In the genomic region with DNA sequence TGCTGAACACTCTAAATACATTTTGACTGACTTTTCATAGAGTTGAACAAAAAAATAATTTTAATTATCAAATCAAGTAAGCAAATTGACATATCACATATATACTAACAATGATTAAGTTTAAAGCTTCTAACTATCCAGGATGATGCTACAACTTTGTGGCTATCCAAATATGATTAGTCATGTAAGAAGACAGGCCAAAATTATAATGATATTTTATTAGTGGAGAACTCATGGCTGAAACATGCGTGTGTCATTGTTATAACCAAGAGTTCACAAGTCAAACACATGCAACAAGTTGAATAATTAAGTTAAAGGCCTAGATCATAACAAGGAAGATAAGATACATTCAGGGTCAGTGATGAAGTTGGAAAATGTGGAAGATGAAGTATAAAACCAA, we compare ENCODE assay signal across 33 cellular contexts.
"Had no signal": no experiment of that assay in that cellular context is flagged by ENCODE, and none has a peak within 500 bp of the region (broad histone marks: within the 10 kb centered on the region; RNA-seq: fewer than 3 reads in every experiment).

No MANE protein-coding gene starts in this region.

- H3K36me3 Mint-ChIP-seq: activated naive CD4-positive, alpha-beta T cell treated with anti-CD3 and anti-CD28 coated beads, Interleukin-2, amount 50 U/mL, for 24 hours; activated naive CD8-positive, alpha-beta T cell treated with anti-CD3 and anti-CD28 coated beads for 36 hours had no signal

- H3K9me3 Mint-ChIP-seq: activated CD8-positive, alpha-beta T cell treated with anti-CD3 and anti-CD28 coated beads for 36 hours; activated naive CD4-positive, alpha-beta T cell treated with anti-CD3 and anti-CD28 coated beads, Interleukin-2, amount 50 U/mL, for 24 hours; activated naive CD8-positive, alpha-beta T cell treated with anti-CD3 and anti-CD28 coated beads for 36 hours; T-helper 1 cell treated with Interleukin-12 subunit alpha and Interleukin-12 subunit beta and Interleukin-4 antibody, amounts not matched to agents 30 μg/mL and 1 μg/mL, for 36 hours had no signal

- H3K27me3 Mint-ChIP-seq: activated B cell treated with CpG ODN at 0.5 μM for 24 hours; activated CD8-positive, alpha-beta T cell treated with anti-CD3 and anti-CD28 coated beads for 36 hours; activated naive CD4-positive, alpha-beta T cell treated with anti-CD3 and anti-CD28 coated beads, Interleukin-2, amount 50 U/mL, for 24 hours; activated naive CD8-positive, alpha-beta T cell treated with anti-CD3 and anti-CD28 coated beads for 36 hours; activated naive CD8-positive, alpha-beta T cell treated with anti-CD3 and anti-CD28 coated beads, Interleukin-2, amount 50 U/mL, for 24 hours; activated T-helper 17 cell treated with anti-CD3 and anti-CD28 coated beads, Interleukin-2, amount 50 U/mL, for 72 hours; effector memory CD8-positive, alpha-beta T cell had no signal

- H3K36me3 ChIP-seq: adrenal gland, esophagus muscularis mucosa, gastroesophageal sphincter, heart right ventricle, WERI-Rb-1 had no signal

- FAIRE-seq: colon, TTC549 had no signal

- H3K4me3 ChIP-seq: adrenal gland, body of pancreas, esophagus muscularis mucosa, gastroesophageal sphincter, heart right ventricle had no signal

- H3K27me3 ChIP-seq: adrenal gland, body of pancreas, esophagus muscularis mucosa, gastroesophageal sphincter, heart right ventricle had no signal

- H3K9me3 ChIP-seq: adrenal gland, body of pancreas, esophagus muscularis mucosa, gastroesophageal sphincter had no signal

- DNase-seq: activated B cell treated with CpG ODN at 0.5 μM for 24 hours; activated CD4-positive, alpha-beta T cell treated with anti-CD3 and anti-CD28 coated beads for 48 hours; activated CD4-positive, alpha-beta T cell treated with anti-CD3 and anti-CD28 coated beads, Interleukin-2, amount 50 U/mL, for 1 hour; activated CD4-positive, alpha-beta T cell treated with anti-CD3 and anti-CD28 coated beads, Interleukin-2, amount 50 U/mL, for 48 hours; activated CD8-positive, alpha-beta memory T cell treated with anti-CD3 and anti-CD28 coated beads for 24 hours; activated CD8-positive, alpha-beta T cell treated with anti-CD3 and anti-CD28 coated beads for 36 hours; activated effector memory CD4-positive, alpha-beta T cell treated with Interleukin-2 at 50 U/mL for 16 hours; activated naive CD4-positive, alpha-beta T cell treated with anti-CD3 and anti-CD28 coated beads for 36 hours; activated naive CD8-positive, alpha-beta T cell treated with anti-CD3 and anti-CD28 coated beads for 36 hours; activated naive CD8-positive, alpha-beta T cell treated with anti-CD3 and anti-CD28 coated beads, Interleukin-2, amount 50 U/mL, for 24 hours; activated T-cell treated with anti-CD3 and anti-CD28 coated beads, Interleukin-2, amount 50 U/mL, for 4 hours; adrenal gland; amygdala; aorta; body of pancreas; caudate nucleus; cortex of kidney; dermis blood vessel endothelial cell; effector CD4-positive, alpha-beta T cell; effector memory CD8-positive, alpha-beta T cell; erythroblast; foreskin melanocyte; heart right ventricle; T-helper 9 cell; WERI-Rb-1 had no signal

- H3K27ac ChIP-seq: adrenal gland, body of pancreas, esophagus muscularis mucosa, gastroesophageal sphincter, heart right ventricle, WERI-Rb-1 had no signal

- H3K27ac Mint-ChIP-seq: activated B cell treated with CpG ODN at 0.5 μM for 24 hours; activated CD8-positive, alpha-beta T cell treated with anti-CD3 and anti-CD28 coated beads for 36 hours; activated naive CD4-positive, alpha-beta T cell treated with anti-CD3 and anti-CD28 coated beads for 36 hours; activated naive CD4-positive, alpha-beta T cell treated with anti-CD3 and anti-CD28 coated beads, Interleukin-2, amount 50 U/mL, for 24 hours; activated naive CD8-positive, alpha-beta T cell treated with anti-CD3 and anti-CD28 coated beads for 36 hours; activated naive CD8-positive, alpha-beta T cell treated with anti-CD3 and anti-CD28 coated beads, Interleukin-2, amount 50 U/mL, for 24 hours; activated T-helper 17 cell treated with anti-CD3 and anti-CD28 coated beads, Interleukin-2, amount 50 U/mL, for 72 hours; effector memory CD8-positive, alpha-beta T cell; T-helper 1 cell treated with Interleukin-12 subunit alpha and Interleukin-12 subunit beta and Interleukin-4 antibody, amounts not matched to agents 30 μg/mL and 1 μg/mL, for 36 hours had no signal

- H3K4me1 ChIP-seq: adrenal gland, body of pancreas, heart right ventricle had no signal

- H3K4me3 Mint-ChIP-seq: activated B cell treated with CpG ODN at 0.5 μM for 24 hours; activated CD8-positive, alpha-beta T cell treated with anti-CD3 and anti-CD28 coated beads for 36 hours; activated naive CD4-positive, alpha-beta T cell treated with anti-CD3 and anti-CD28 coated beads for 36 hours; activated naive CD4-positive, alpha-beta T cell treated with anti-CD3 and anti-CD28 coated beads, Interleukin-2, amount 50 U/mL, for 24 hours; activated naive CD8-positive, alpha-beta T cell treated with anti-CD3 and anti-CD28 coated beads for 36 hours; activated naive CD8-positive, alpha-beta T cell treated with anti-CD3 and anti-CD28 coated beads, Interleukin-2, amount 50 U/mL, for 24 hours; activated T-cell treated with anti-CD3 and anti-CD28 coated beads, Interleukin-2, amount 50 U/mL, for 4 hours; activated T-helper 17 cell treated with anti-CD3 and anti-CD28 coated beads, Interleukin-2, amount 50 U/mL, for 72 hours; effector memory CD8-positive, alpha-beta T cell; T-helper 1 cell treated with Interleukin-12 subunit alpha and Interleukin-12 subunit beta and Interleukin-4 antibody, amounts not matched to agents 30 μg/mL and 1 μg/mL, for 36 hours had no signal

- H3K4me1 Mint-ChIP-seq: activated B cell treated with CpG ODN at 0.5 μM for 24 hours; activated naive CD4-positive, alpha-beta T cell treated with anti-CD3 and anti-CD28 coated beads, Interleukin-2, amount 50 U/mL, for 24 hours; activated naive CD8-positive, alpha-beta T cell treated with anti-CD3 and anti-CD28 coated beads for 36 hours; activated naive CD8-positive, alpha-beta T cell treated with anti-CD3 and anti-CD28 coated beads, Interleukin-2, amount 50 U/mL, for 24 hours; activated T-helper 17 cell treated with anti-CD3 and anti-CD28 coated beads, Interleukin-2, amount 50 U/mL, for 72 hours had no signal

- ATAC-seq: activated CD4-positive, CD25-positive, alpha-beta regulatory T cell treated with anti-CD3 and anti-CD28 coated beads, Interleukin-2, amount 50 U/mL, for 24 hours; activated CD8-positive, alpha-beta T cell treated with anti-CD3 and anti-CD28 coated beads for 36 hours; activated naive CD8-positive, alpha-beta T cell treated with anti-CD3 and anti-CD28 coated beads, Interleukin-2, amount 50 U/mL, for 24 hours; activated T-cell treated with anti-CD3 and anti-CD28 coated beads, Interleukin-2, amount 50 U/mL, for 4 hours; activated T-helper 17 cell treated with anti-CD3 and anti-CD28 coated beads, Interleukin-2, amount 50 U/mL, for 72 hours; body of pancreas; effector memory CD8-positive, alpha-beta T cell; gastroesophageal sphincter; heart right ventricle had no signal
